12 cellular contexts compared by ENCODE assay signal in the genomic region with DNA sequence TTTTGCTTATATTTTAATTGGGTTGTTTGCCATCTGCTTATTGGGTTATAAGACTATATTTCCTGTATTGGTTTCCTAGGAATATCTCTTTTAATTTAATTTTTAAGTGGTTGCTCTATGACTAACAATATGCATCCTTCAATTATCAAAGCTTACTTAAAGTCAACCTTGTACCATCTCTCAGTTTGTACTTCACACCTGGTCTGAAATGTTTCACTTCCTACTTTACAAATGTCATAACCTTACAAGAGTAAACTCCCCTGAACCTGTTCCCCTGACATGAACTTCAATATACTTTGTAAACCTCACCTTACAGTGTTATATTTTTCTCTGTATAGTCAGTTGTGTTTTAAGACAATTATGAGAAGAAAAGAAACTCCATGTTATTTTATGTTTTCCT. TPM values are rescaled to one million over a fixed set of nuclear protein-coding genes. Genes with fewer than 3 reads are reported as not detected.
"Had no signal": no experiment of that assay in that cellular context is flagged by ENCODE, and none has a peak within 500 bp of the region (broad histone marks: within the 10 kb centered on the region; RNA-seq: fewer than 3 reads in every experiment).

No MANE protein-coding gene starts in this region.

- H3K27ac Mint-ChIP-seq: HFFc6 had no signal

- H3K9ac ChIP-seq: GM23248 had no signal

- FAIRE-seq: HTR-8/SVneo, K562 had no signal

- H3K36me3 ChIP-seq: HAP-1 had no signal

- H3K27ac ChIP-seq: GM23248 had no signal

- H3K4me3 Mint-ChIP-seq: HFFc6 had no signal

- ATAC-seq: HCT116, K562 had no signal

- H3K4me1 ChIP-seq: HAP-1 had no signal

- DNase-seq: GM23248, GOT3, H7, HFFc6, IMR-90, KG1 had no signal

- H3K9me3 ChIP-seq: HAP-1 had no signal

- H2AFZ ChIP-seq: GM23248 had no signal

- H3K4me3 ChIP-seq: GM23248, HAP-1, K562 had no signal

RNA-seq across cellular contexts. Expression of a gene that starts 35.8 kb away (rescaled TPM):
- total RNA-seq: GM23248, H4, H7, HFFc6, HT-29, IMR-90, K562 had no signal
- polyA plus RNA-seq: GM23248, IMR-90, K562 had no signal
